In the genomic region with DNA sequence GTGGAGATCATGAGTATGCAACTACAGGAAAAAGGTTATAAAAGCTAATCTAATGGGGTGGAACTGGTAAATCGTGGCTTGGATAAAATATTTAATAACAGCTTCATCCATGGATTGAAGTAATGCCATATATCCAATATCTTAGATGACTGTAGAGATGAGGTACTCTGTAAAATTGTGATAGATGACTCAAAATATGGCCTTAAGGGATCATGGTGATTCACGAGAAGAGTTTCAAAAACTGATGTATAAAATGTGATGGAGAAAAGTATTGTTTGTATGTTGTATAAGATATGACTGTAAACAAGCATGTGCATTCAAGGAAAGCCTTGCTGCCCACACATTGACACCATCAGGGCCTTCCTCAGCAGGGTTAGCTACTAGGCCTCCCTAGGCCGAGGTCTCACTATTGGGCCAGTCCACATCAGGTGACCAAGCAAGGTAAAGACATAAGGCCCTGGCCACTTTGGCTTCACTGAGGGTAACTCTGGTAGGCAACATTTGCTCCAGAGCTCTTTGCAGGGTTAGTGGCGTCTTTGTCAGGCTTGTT, we compare ENCODE assay signal across 18 cellular contexts. TPM values are rescaled to one million over a fixed set of nuclear protein-coding genes. Genes with fewer than 3 reads are reported as not detected.
A peak's percentile ranks its signal among the peaks of the same experiment; 100 is the strongest.
DNase-seq lines count a peak whose midpoint lies in the region; ATAC-seq and TF ChIP-seq lines count a peak whose summit lies in the region.
"Had no signal": no experiment of that assay in that cellular context is flagged by ENCODE, and none has a peak within 500 bp of the region (broad histone marks: within the 10 kb centered on the region; RNA-seq: fewer than 3 reads in every experiment).

No MANE protein-coding gene starts in this region.

- H3K4me2 ChIP-seq in GM23248 (ENCODE audit: unreplicated experiment) (peak overlapping the region; percentile 54), smooth muscle cell (no peak overlapping the region)

- CTCF ChIA-PET in CD4-positive, alpha-beta T cell (lab: Charles Lee): interaction anchor here (0.6 to 0.9 kb wide), 2 partner anchors 232 to 744 kb away, joined by 3 to 4 read pairs; no protein-coding TSS in a partner anchor

- in situ Hi-C loops in GM23248 (cut with MboI) (no loop called here), HAP-1 (cut with MboI; ENCODE audit: low sequenced_read_pairs) (loop anchor here (25.0 kb wide), 1 partner anchor 999 kb away; no protein-coding TSS in a partner anchor)

- no peaks in the 10 kb centered on the region for H3K79me2 ChIP-seq in GM23248 (ENCODE audit: insufficient read depth)
- H3K79me2 ChIP-seq in smooth muscle cell (ENCODE audit: low read depth): no peaks in the 10 kb centered on the region

- no peak for ATAC-seq in CD4-positive, alpha-beta T cell (ENCODE audit: poor library complexity)
- no peak for ATAC-seq in GM21825 (IDR thresholded peaks at IDR 0.05; ENCODE audit: unreplicated experiment)
- ATAC-seq: K562 had no signal

- no peaks in the 10 kb centered on the region for H3K9me2 ChIP-seq in GM23248 (ENCODE audit: insufficient read depth)

- H3K9me3 ChIP-seq in CD4-positive, alpha-beta T cell (ENCODE audit: control insufficient read depth, low read length): no peaks in the 10 kb centered on the region
- no peaks in the 10 kb centered on the region for H3K9me3 ChIP-seq in GM23248 (ENCODE audit: low read depth)
- H3K9me3 ChIP-seq in smooth muscle cell (replicated peaks; ENCODE audit: low read depth): no peaks in the 10 kb centered on the region
- no peaks in the 10 kb centered on the region for H3K9me3 ChIP-seq in HAP-1
- H3K9me3 ChIP-seq: BE2C, colonic mucosa had no signal

- TF ChIP-seq CTCF in CD4-positive, alpha-beta T cell (IDR thresholded peaks at IDR 0.05): no peak
- TF ChIP-seq CTCF in coronary artery (IDR thresholded peaks at IDR 0.05) (no peak), smooth muscle cell (IDR thresholded peaks at IDR 0.05; ENCODE audit: borderline replicate concordance, insufficient read depth, poor library complexity, severe bottlenecking) (no peak)

- H3K27me3 ChIP-seq in CD4-positive, alpha-beta T cell (ENCODE audit: control insufficient read depth, insufficient read depth, low read length): no peaks in the 10 kb centered on the region
- H3K27me3 ChIP-seq in GM23248 (replicated peaks; ENCODE audit: insufficient read depth) (no peaks in the 10 kb centered on the region; the same call in 1 of the 2 replicates), smooth muscle cell (ENCODE audit: low read depth) (no peaks in the 10 kb centered on the region), HAP-1 (ENCODE audit: low read depth) (no peaks in the 10 kb centered on the region)
- H3K27me3 ChIP-seq: BE2C, colonic mucosa had no signal

- peaks cover 66% of the 10 kb centered on the region for H3K4me1 Mint-ChIP-seq in CD4-positive, alpha-beta T cell (ENCODE audit: low read depth)

- DNase-seq in CD4-positive, alpha-beta T cell: no peak
- peak; percentile 63 for DNase-seq in GM23248
- DNase-seq in coronary artery (ENCODE audit: low spot score): no peak
- DNase-seq in smooth muscle cell (lab: John Stamatoyannopoulos, UW; ENCODE audit: unreplicated experiment): no peak
- DNase-seq in HCEC 1CT: no peak
- DNase-seq in HAP-1 (ENCODE audit: low spot score in 2 of 2): no peak
- DNase-seq: BE2C; colonic mucosa; glutamatergic neuron; mesendoderm; NCI-H1092; NCI-H2107; NCI-H774; stimulated activated naive CD4-positive, alpha-beta T cell had no signal

- no peaks in the 10 kb centered on the region for H4K20me1 ChIP-seq in GM23248 (ENCODE audit: insufficient read depth)
- H4K20me1 ChIP-seq in smooth muscle cell (ENCODE audit: low read depth): no peaks in the 10 kb centered on the region

- H3K27ac Mint-ChIP-seq in CD4-positive, alpha-beta T cell: peak overlapping the region; percentile 61

- H3K27ac ChIP-seq in CD4-positive, alpha-beta T cell (ENCODE audit: low read depth, low read length): no peak overlapping the region
- peak overlapping the region; percentile 99 for H3K27ac ChIP-seq in GM23248
- H3K27ac ChIP-seq in coronary artery: peak overlapping the region; percentile 3 to 78
- H3K27ac ChIP-seq in smooth muscle cell (ENCODE audit: low read depth): peak overlapping the region; percentile 84
- H3K27ac ChIP-seq: colonic mucosa, VCaP had no signal

- intact Hi-C loops in CD4-positive, alpha-beta T cell (cut with DNase I, micrococcal nuclease): no loop called here

- no peaks in the 10 kb centered on the region for H3K9me3 Mint-ChIP-seq in CD4-positive, alpha-beta T cell

- H3K36me3 ChIP-seq in GM23248 (ENCODE audit: low read depth): no peaks in the 10 kb centered on the region
- no peaks in the 10 kb centered on the region for H3K36me3 ChIP-seq in smooth muscle cell (ENCODE audit: low read depth)
- no peaks in the 10 kb centered on the region for H3K36me3 ChIP-seq in HAP-1 (replicated peaks)
- H3K36me3 ChIP-seq: BE2C, colonic mucosa had no signal

- H3K4me1 ChIP-seq in GM23248 (ENCODE audit: insufficient read depth) (peaks cover 63% of the 10 kb centered on the region), smooth muscle cell (ENCODE audit: low read depth) (peaks cover 4% of the 10 kb centered on the region), HAP-1 (0 out of 2 replicates have a peak, but pooled peaks cover 2% of the 10 kb centered on the region)
- H3K4me1 ChIP-seq: BE2C, colonic mucosa had no signal

- no peak overlapping the region for H3K4me3 Mint-ChIP-seq in CD4-positive, alpha-beta T cell

- H3K36me3 Mint-ChIP-seq in CD4-positive, alpha-beta T cell (ENCODE audit: low read depth): no peaks in the 10 kb centered on the region

- POLR2A ChIA-PET in CD4-positive, alpha-beta T cell (lab: Charles Lee): interaction anchor here (1.3 to 2.7 kb wide), 3 partner anchors 15 to 163 kb away, joined by 4 to 9 read pairs (median 5); a partner anchor contains a TSS

- H3K27me3 Mint-ChIP-seq in CD4-positive, alpha-beta T cell: no peaks in the 10 kb centered on the region

- H3K9ac ChIP-seq in GM23248 (peak overlapping the region; percentile 68), smooth muscle cell (ENCODE audit: low read depth) (no peak overlapping the region)

- H3K4me3 ChIP-seq in GM23248 (no peak overlapping the region), coronary artery (no peak overlapping the region), smooth muscle cell (no peak overlapping the region), HAP-1 (no peak overlapping the region)
- H3K4me3 ChIP-seq: colonic mucosa, K562 had no signal

- H2AFZ ChIP-seq in GM23248 (no peak overlapping the region), smooth muscle cell (ENCODE audit: low read depth) (no peak overlapping the region)

- WGBS in GM23248 (ENCODE audit: low coverage in 1 of 2, low lambda C conversion rate in 2 of 2, missing lambda C conversion rate in 2 of 2), 2 experiments: 74 to 82% methylated on average over 4 of the region's 4 CpGs
- WGBS in smooth muscle cell (ENCODE audit: low lambda C conversion rate): 72% methylated on average over 4 of the region's 4 CpGs

- peaks cover 59% of the 10 kb centered on the region for H3F3A ChIP-seq in GM23248 (ENCODE audit: insufficient read depth)
- H3F3A ChIP-seq in smooth muscle cell (ENCODE audit: low read depth): peaks cover 18% of the 10 kb centered on the region

RNA-seq across cellular contexts. Expression of a gene that starts 17.7 kb away (rescaled TPM):
- total RNA-seq in CD4-positive, alpha-beta T cell: not detected
- total RNA-seq in GM23248 (2014; rRNA removed; shearing (Covaris generic)): not detected in 2 replicates
- 0.48 and 0.57 TPM in 2 replicates for polyA plus RNA-seq in GM23248 (2016; fragmentation: Nextera tagmentation; extraction: Ambion mirVana)
- total RNA-seq in smooth muscle cell: not detected in 2 replicates
- polyA plus RNA-seq in smooth muscle cell: 0.07 and 0.23 TPM in 2 replicates
- total RNA-seq: astrocyte, colonic mucosa had no signal

RNA-seq across cellular contexts. Expression of a gene that starts 51.1 kb away (rescaled TPM):
- 10 to 100 TPM; 28.2 to 30.8 TPM for total RNA-seq in CD4-positive, alpha-beta T cell
- total RNA-seq in GM23248 (2014; rRNA removed; shearing (Covaris generic)): 42.7 and 54.9 TPM in 2 replicates
- 39.0 and 41.5 TPM in 2 replicates for polyA plus RNA-seq in GM23248 (2016; fragmentation: Nextera tagmentation; extraction: Ambion mirVana)
- 11.6 and 17.3 TPM in 2 replicates for total RNA-seq in smooth muscle cell
- polyA plus RNA-seq in smooth muscle cell: 9.5 and 9.9 TPM in 2 replicates

RNA-seq across cellular contexts. Expression of a gene that starts 51.2 kb away (rescaled TPM):
- total RNA-seq in CD4-positive, alpha-beta T cell: 1 to 10 TPM; 3.6 to 4.4 TPM
- total RNA-seq in GM23248 (2014; rRNA removed; shearing (Covaris generic)): 11.9 and 12.0 TPM in 2 replicates
- polyA plus RNA-seq in GM23248 (2016; fragmentation: Nextera tagmentation; extraction: Ambion mirVana): 53.9 and 57.3 TPM in 2 replicates
- total RNA-seq in smooth muscle cell: 13.0 and 20.7 TPM in 2 replicates
- 28.2 and 42.7 TPM in 2 replicates for polyA plus RNA-seq in smooth muscle cell
